Comparison of ENCODE assay signal across 24 cellular contexts in genomic region chr15:62927196-62927595, GRCh38.
A peak's percentile ranks its signal among the peaks of the same experiment; 100 is the strongest.
DNase-seq lines count a peak whose midpoint lies in the region; ATAC-seq, FAIRE-seq and TF ChIP-seq lines count a peak whose summit lies in the region.
"Had no signal": no experiment of that assay in that cellular context is flagged by ENCODE, and none has a peak within 500 bp of the region (broad histone marks: within the 10 kb centered on the region; RNA-seq: fewer than 3 reads in every experiment).

No MANE protein-coding gene starts in this region.

- intact Hi-C loops in activated T-helper 1 cell treated with anti-CD3 and anti-CD28 coated beads, Interleukin-12 subunit alpha, Interleukin-12 subunit beta, Interleukin-2, Interleukin-4 antibody, amounts not matched to agents 30 ng/mL and 10 ng/mL and 1 ng/mL, durations not matched to agents 14 hours and 24 hours and 36 hours (cut with micrococcal nuclease) = no loop called here
- intact Hi-C loops in left ventricle myocardium superior (cut with micrococcal nuclease) = no loop called here

- H3K36me3 ChIP-seq in mesodermal cell (ENCODE audit: control insufficient read depth, insufficient read depth, low read length) = no peaks in the 10 kb centered on the region
- H3K36me3 ChIP-seq: SJCRH30 had no signal

- ATAC-seq in A549 (no peak), left ventricle myocardium superior (no peak)
- ATAC-seq: GM12878 had no signal

- peak overlapping the region; percentile 93 for H3K27ac Mint-ChIP-seq in chondrocyte (ENCODE audit: unreplicated experiment)
- no peak overlapping the region for H3K27ac Mint-ChIP-seq in activated T-helper 1 cell treated with anti-CD3 and anti-CD28 coated beads, Interleukin-12 subunit alpha, Interleukin-12 subunit beta, Interleukin-2, Interleukin-4 antibody, amounts not matched to agents 30 ng/mL and 10 ng/mL and 1 ng/mL, durations not matched to agents 14 hours and 24 hours and 36 hours
- H3K27ac Mint-ChIP-seq: B cell, CD14-positive monocyte had no signal

- H3K9me3 ChIP-seq in A549 (0 out of 3 replicates have a peak, but pooled peaks cover 7% of the 10 kb centered on the region), mesodermal cell (ENCODE audit: control insufficient read depth, low read length) (no peaks in the 10 kb centered on the region)
- H3K9me3 ChIP-seq: SJCRH30 had no signal

- TF ChIP-seq EP300 in A549 (IDR thresholded peaks at IDR 0.05) = no peak

- no peak overlapping the region for H3K4me3 Mint-ChIP-seq in chondrocyte (ENCODE audit: unreplicated experiment)
- no peak overlapping the region for H3K4me3 Mint-ChIP-seq in activated T-helper 1 cell treated with anti-CD3 and anti-CD28 coated beads, Interleukin-12 subunit alpha, Interleukin-12 subunit beta, Interleukin-2, Interleukin-4 antibody, amounts not matched to agents 30 ng/mL and 10 ng/mL and 1 ng/mL, durations not matched to agents 14 hours and 24 hours and 36 hours
- H3K4me3 Mint-ChIP-seq: B cell, CD14-positive monocyte had no signal

- POLR2A ChIA-PET in A549 (lab: Yijun Ruan, JAX) = interaction anchor here (2.2 kb wide), 1 partner anchor 76 kb away, joined by 7 read pairs; no protein-coding TSS in a partner anchor

- no peak overlapping the region for H3K4me3 ChIP-seq in A549
- H3K4me3 ChIP-seq in mesodermal cell (ENCODE audit: extremely low read depth, insufficient read depth, low read length, poor library complexity, severe bottlenecking) = no peak overlapping the region
- H3K4me3 ChIP-seq: GM12878, SJCRH30 had no signal

- H3K4me1 ChIP-seq in A549 (peaks cover 30% of the 10 kb centered on the region), mesodermal cell (ENCODE audit: control insufficient read depth, insufficient read depth, low read length, poor library complexity, severe bottlenecking) (peaks cover 19% of the 10 kb centered on the region)

- CTCF ChIA-PET in A549 (lab: Yijun Ruan, JAX) = interaction anchor here (0.7 to 3.5 kb wide), 18 partner anchors 8 to 185 kb away, joined by 3 to 30 read pairs (median 4); no protein-coding TSS in a partner anchor

- no peaks in the 10 kb centered on the region for H3K27me3 Mint-ChIP-seq in chondrocyte (ENCODE audit: low read depth)
- peaks cover 15% of the 10 kb centered on the region for H3K27me3 Mint-ChIP-seq in activated T-helper 1 cell treated with anti-CD3 and anti-CD28 coated beads, Interleukin-12 subunit alpha, Interleukin-12 subunit beta, Interleukin-2, Interleukin-4 antibody, amounts not matched to agents 30 ng/mL and 10 ng/mL and 1 ng/mL, durations not matched to agents 14 hours and 24 hours and 36 hours (ENCODE audit: insufficient read depth)

- H3K27ac ChIP-seq in A549 (peak overlapping the region; percentile 79 to 89; a peak in 4 of 6 replicates), mesodermal cell (ENCODE audit: low read depth, low read length, severe bottlenecking) (peak overlapping the region; percentile 94)

- DNase-seq in A549 (ENCODE audit: low read depth in 1 of 2, low spot score in 1 of 2) = peak in 1 of 2 experiments; percentile 70
- no peak for DNase-seq in chondrocyte (ENCODE audit: low spot score)
- no peak for DNase-seq in frontal cortex (ENCODE audit: low spot score in 2 of 2)
- no peak for DNase-seq in stimulated activated naive CD4-positive, alpha-beta T cell (lab: John Stamatoyannopoulos, UW)
- no peak for DNase-seq in activated T-helper 1 cell treated with anti-CD3 and anti-CD28 coated beads, Interleukin-12 subunit alpha, Interleukin-12 subunit beta, Interleukin-2, Interleukin-4 antibody, amounts not matched to agents 30 ng/mL and 10 ng/mL and 1 ng/mL, durations not matched to agents 14 hours and 24 hours and 36 hours (ENCODE audit: low spot score)
- no peak for DNase-seq in left ventricle myocardium superior
- DNase-seq: 8988T; DMS79; GOT3; HCEC 1CT; KG1; NCI-H1092 treated with DMSO at 0.1 percent for 48 hours; NCI-H1436 treated with DMSO at 0.1 percent for 48 hours; NCI-H2029 treated with DMSO at 0.1 percent for 48 hours; NCI-H226; NCI-H524; NCI-H774; NK-92 treated with Interleukin-12 subunit alpha and Interleukin-12 subunit beta, amount 100 ng/mL, for 24 hours; SJCRH30 had no signal

- FAIRE-seq in A549 (lab: Jason Lieb, UNC) (no peak), G401.6 (lab: Jason Lieb, UNC) (peak; percentile 27), frontal cortex (lab: Jason Lieb, UNC) (no peak)
- FAIRE-seq: GM12878 had no signal

- peak overlapping the region; percentile 68; the same call in 1 of the 3 replicates for H3K4me2 ChIP-seq in A549

- TF ChIP-seq RAD21 in A549 (conservative IDR thresholded peaks at IDR 0.05 in 1 of 2, IDR thresholded peaks at IDR 0.05 in 1 of 2) = 0 out of 5 replicates have a peak, but pooled peaks of 1 of the 2 experiments have one; percentile 13

- no peak for TF ChIP-seq POLR2A in A549 (IDR thresholded peaks at IDR 0.05; ENCODE audit: low read length)

- peaks cover 67% of the 10 kb centered on the region for H3K4me1 Mint-ChIP-seq in chondrocyte (ENCODE audit: low read depth)
- H3K4me1 Mint-ChIP-seq in activated T-helper 1 cell treated with anti-CD3 and anti-CD28 coated beads, Interleukin-12 subunit alpha, Interleukin-12 subunit beta, Interleukin-2, Interleukin-4 antibody, amounts not matched to agents 30 ng/mL and 10 ng/mL and 1 ng/mL, durations not matched to agents 14 hours and 24 hours and 36 hours (ENCODE audit: low read depth) = no peaks in the 10 kb centered on the region
- H3K4me1 Mint-ChIP-seq: B cell had no signal

- TF ChIP-seq CTCF in A549 (IDR thresholded peaks at IDR 0.05) (no peak), chondrocyte (IDR thresholded peaks at IDR 0.05) (no peak)

- no peaks in the 10 kb centered on the region for H3K36me3 Mint-ChIP-seq in chondrocyte (ENCODE audit: low read depth)
- H3K36me3 Mint-ChIP-seq in activated T-helper 1 cell treated with anti-CD3 and anti-CD28 coated beads, Interleukin-12 subunit alpha, Interleukin-12 subunit beta, Interleukin-2, Interleukin-4 antibody, amounts not matched to agents 30 ng/mL and 10 ng/mL and 1 ng/mL, durations not matched to agents 14 hours and 24 hours and 36 hours (ENCODE audit: low read depth) = no peaks in the 10 kb centered on the region
- H3K36me3 Mint-ChIP-seq: CD14-positive monocyte had no signal

- no peaks in the 10 kb centered on the region for H3K9me3 Mint-ChIP-seq in chondrocyte (ENCODE audit: low read depth)
- H3K9me3 Mint-ChIP-seq in activated T-helper 1 cell treated with anti-CD3 and anti-CD28 coated beads, Interleukin-12 subunit alpha, Interleukin-12 subunit beta, Interleukin-2, Interleukin-4 antibody, amounts not matched to agents 30 ng/mL and 10 ng/mL and 1 ng/mL, durations not matched to agents 14 hours and 24 hours and 36 hours = no peaks in the 10 kb centered on the region

TF ChIP-seq in A549, 52 proteins besides CTCF, POLR2A, EP300 and RAD21:
- no peak for TF ChIP-seq EHMT2 (IDR thresholded peaks at IDR 0.05; ENCODE audit: low read depth)
- TF ChIP-seq NR3C1 (IDR thresholded peaks at IDR 0.05) = no peak
- peak; percentile 37; the same call in 1 of the 2 replicates for TF ChIP-seq GATA3 (IDR thresholded peaks at IDR 0.05; ENCODE audit: borderline replicate concordance)
- no peak for TF ChIP-seq FOXS1 (CRISPR knock-in tag; IDR thresholded peaks at IDR 0.05)
- TF ChIP-seq MAZ (IDR thresholded peaks at IDR 0.05; ENCODE audit: borderline replicate concordance, low read depth, low read length) = no peak
- TF ChIP-seq, protein P1, sequence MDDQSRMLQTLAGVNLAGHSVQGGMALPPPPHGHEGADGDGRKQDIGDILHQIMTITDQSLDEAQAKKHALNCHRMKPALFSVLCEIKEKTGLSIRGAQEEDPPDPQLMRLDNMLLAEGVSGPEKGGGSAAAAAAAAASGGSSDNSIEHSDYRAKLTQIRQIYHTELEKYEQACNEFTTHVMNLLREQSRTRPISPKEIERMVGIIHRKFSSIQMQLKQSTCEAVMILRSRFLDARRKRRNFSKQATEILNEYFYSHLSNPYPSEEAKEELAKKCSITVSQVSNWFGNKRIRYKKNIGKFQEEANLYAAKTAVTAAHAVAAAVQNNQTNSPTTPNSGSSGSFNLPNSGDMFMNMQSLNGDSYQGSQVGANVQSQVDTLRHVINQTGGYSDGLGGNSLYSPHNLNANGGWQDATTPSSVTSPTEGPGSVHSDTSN (IDR thresholded peaks at IDR 0.05) = no peak
- TF ChIP-seq HOXA7 (CRISPR knock-in tag; IDR thresholded peaks at IDR 0.05) = no peak
- TF ChIP-seq FOSL2 (IDR thresholded peaks at IDR 0.05) = no peak
- peak; percentile 47 for TF ChIP-seq FOSL2 (CRISPR knock-in tag; IDR thresholded peaks at IDR 0.05)
